ENCODE assay signal across 36 cellular contexts in the genomic region with DNA sequence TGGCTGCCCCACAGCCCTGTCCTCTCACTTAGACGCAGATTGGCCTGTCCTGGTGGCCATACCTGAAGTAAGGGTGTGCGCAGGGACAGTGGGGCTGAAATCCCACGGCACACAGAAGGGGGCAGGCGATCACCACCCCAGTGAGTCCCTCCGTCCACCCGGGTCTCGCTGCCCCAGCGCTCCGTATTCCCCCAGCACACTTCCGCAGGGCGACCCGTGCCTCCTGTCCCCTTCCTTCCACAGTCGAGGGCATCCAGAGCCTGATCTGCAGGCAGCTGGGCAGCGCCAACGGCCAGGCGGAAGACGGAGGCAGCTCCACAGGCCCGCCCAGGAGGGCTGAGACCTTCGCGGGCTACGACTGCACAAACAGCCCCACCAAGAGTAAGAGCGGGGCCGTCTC. TPM values are rescaled to one million over a fixed set of nuclear protein-coding genes. Genes with fewer than 3 reads are reported as not detected.
"Had no signal": no experiment of that assay in that cellular context is flagged by ENCODE, and none has a peak within 500 bp of the region (broad histone marks: within the 10 kb centered on the region; RNA-seq: fewer than 3 reads in every experiment).

No MANE protein-coding gene starts in this region.

- H3K9me3 ChIP-seq: ascending aorta had no signal

- H3K27ac Mint-ChIP-seq: activated B cell treated with CpG ODN at 0.5 μM for 24 hours; activated CD4-positive, alpha-beta memory T cell treated with anti-CD3 and anti-CD28 coated beads for 36 hours; activated CD4-positive, alpha-beta T cell treated with anti-CD3 and anti-CD28 coated beads, Interleukin-2, amount 10 ng/mL, durations not matched to agents 24 days and 14 days; activated CD8-positive, alpha-beta T cell treated with anti-CD3 and anti-CD28 coated beads for 36 hours; activated naive CD4-positive, alpha-beta T cell treated with anti-CD3 and anti-CD28 coated beads, Interleukin-2, amount 10 ng/mL, durations not matched to agents 7 days and 5 days; activated naive CD8-positive, alpha-beta T cell treated with anti-CD3 and anti-CD28 coated beads, Interleukin-2, amount 10 ng/mL, durations not matched to agents 7 days and 5 days; activated naive CD8-positive, alpha-beta T cell treated with anti-CD3 and anti-CD28 coated beads, Interleukin-2, amount 50 U/mL, for 24 hours; activated T-helper 1 cell treated with anti-CD3 and anti-CD28 coated beads, Interleukin-12 subunit alpha, Interleukin-12 subunit beta, Interleukin-2, Interleukin-4 antibody, amounts not matched to agents 30 ng/mL and 10 ng/mL and 1 ng/mL, durations not matched to agents 14 hours and 24 hours and 36 hours; activated T-helper 17 cell treated with anti-CD3 and anti-CD28 coated beads, Interleukin-2, amount 50 U/mL, for 72 hours; brain; T-cell; T-helper 2 cell treated with Interferon-gamma antibody and Interleukin-4, amounts not matched to agents 5 μg/mL and 100 μg/mL, for 36 hours had no signal

- H3K27me3 ChIP-seq: ascending aorta, cardiac muscle cell had no signal

- DNase-seq: activated B cell treated with CpG ODN at 0.5 μM for 24 hours; activated CD4-positive, alpha-beta memory T cell treated with anti-CD3 and anti-CD28 coated beads for 36 hours; activated CD4-positive, alpha-beta T cell treated with anti-CD3 and anti-CD28 coated beads for 4 hours; activated CD4-positive, alpha-beta T cell treated with anti-CD3 and anti-CD28 coated beads, Interleukin-2, amount 10 ng/mL, durations not matched to agents 24 days and 14 days; activated CD4-positive, alpha-beta T cell treated with anti-CD3 and anti-CD28 coated beads, Interleukin-2, amount 50 U/mL, for 1 hour; activated CD4-positive, alpha-beta T cell treated with anti-CD3 and anti-CD28 coated beads, Interleukin-2, amount 50 U/mL, for 4 hours; activated CD4-positive, CD25-positive, alpha-beta regulatory T cell treated with anti-CD3 and anti-CD28 coated beads, Interleukin-2, amount 50 U/mL, for 72 hours; activated CD8-positive, alpha-beta memory T cell treated with anti-CD3 and anti-CD28 coated beads, Interleukin-2, amount 50 U/mL, for 4 hours; activated CD8-positive, alpha-beta T cell treated with anti-CD3 and anti-CD28 coated beads for 36 hours; activated effector memory CD4-positive, alpha-beta T cell treated with Interleukin-2 at 50 U/mL for 16 hours; activated gamma-delta T cell; activated naive CD4-positive, alpha-beta T cell treated with anti-CD3 and anti-CD28 coated beads, Interleukin-2, amount 10 ng/mL, durations not matched to agents 7 days and 5 days; activated naive CD4-positive, alpha-beta T cell treated with Interleukin-2 at 50 U/mL for 16 hours; activated naive CD8-positive, alpha-beta T cell treated with anti-CD3 and anti-CD28 coated beads, Interleukin-2, amount 10 ng/mL, durations not matched to agents 7 days and 5 days; activated naive CD8-positive, alpha-beta T cell treated with anti-CD3 and anti-CD28 coated beads, Interleukin-2, amount 50 U/mL, for 24 hours; activated T-cell treated with anti-CD3 and anti-CD28 coated beads for 4 hours; activated T-cell treated with anti-CD3 and anti-CD28 coated beads, Interleukin-2, amount 50 U/mL, for 1 hour; activated T-cell treated with anti-CD3 and anti-CD28 coated beads, Interleukin-2, amount 50 U/mL, for 4 hours; activated T-cell treated with anti-CD3 and anti-CD28 coated beads, Interleukin-2, amount 50 U/mL, for 72 hours; amygdala; anterior cingulate cortex; caudate nucleus; cerebellar nuclear complex; T-cell; T-helper 2 cell; T-helper 9 cell had no signal

- H3K4me3 Mint-ChIP-seq: activated B cell treated with CpG ODN at 0.5 μM for 24 hours; activated CD4-positive, alpha-beta memory T cell treated with anti-CD3 and anti-CD28 coated beads for 36 hours; activated CD4-positive, alpha-beta T cell treated with anti-CD3 and anti-CD28 coated beads, Interleukin-2, amount 10 ng/mL, durations not matched to agents 24 days and 14 days; activated CD8-positive, alpha-beta T cell treated with anti-CD3 and anti-CD28 coated beads for 36 hours; activated naive CD4-positive, alpha-beta T cell treated with anti-CD3 and anti-CD28 coated beads, Interleukin-2, amount 10 ng/mL, durations not matched to agents 7 days and 5 days; activated naive CD4-positive, alpha-beta T cell treated with anti-CD3 and anti-CD28 coated beads, Interleukin-2, amount 50 U/mL, for 24 hours; activated naive CD8-positive, alpha-beta T cell; activated naive CD8-positive, alpha-beta T cell treated with anti-CD3 and anti-CD28 coated beads, Interleukin-2, amount 10 ng/mL, durations not matched to agents 7 days and 5 days; activated naive CD8-positive, alpha-beta T cell treated with anti-CD3 and anti-CD28 coated beads, Interleukin-2, amount 50 U/mL, for 24 hours; activated T-cell treated with anti-CD3 and anti-CD28 coated beads, Interleukin-2, amount 50 U/mL, for 4 hours; activated T-cell treated with anti-CD3 and anti-CD28 coated beads, Interleukin-2, amount 50 U/mL, for 72 hours; activated T-helper 1 cell treated with anti-CD3 and anti-CD28 coated beads, Interleukin-12 subunit alpha, Interleukin-12 subunit beta, Interleukin-2, Interleukin-4 antibody, amounts not matched to agents 30 ng/mL and 10 ng/mL and 1 ng/mL, durations not matched to agents 14 hours and 24 hours and 36 hours; activated T-helper 17 cell treated with anti-CD3 and anti-CD28 coated beads, Interleukin-2, amount 50 U/mL, for 72 hours; brain; central memory CD8-positive, alpha-beta T cell; T-cell; T-helper 2 cell treated with Interferon-gamma antibody and Interleukin-4, amounts not matched to agents 5 μg/mL and 100 μg/mL, for 36 hours had no signal

- H3K4me1 ChIP-seq: ascending aorta had no signal

- H3K36me3 Mint-ChIP-seq: activated naive CD8-positive, alpha-beta T cell had no signal

- H3K9me3 Mint-ChIP-seq: activated B cell treated with CpG ODN at 0.5 μM for 24 hours; activated CD4-positive, alpha-beta memory T cell treated with anti-CD3 and anti-CD28 coated beads for 36 hours; activated CD4-positive, alpha-beta T cell treated with anti-CD3 and anti-CD28 coated beads, Interleukin-2, amount 10 ng/mL, durations not matched to agents 24 days and 14 days; activated CD8-positive, alpha-beta T cell treated with anti-CD3 and anti-CD28 coated beads for 36 hours; activated naive CD4-positive, alpha-beta T cell treated with anti-CD3 and anti-CD28 coated beads, Interleukin-2, amount 10 ng/mL, durations not matched to agents 7 days and 5 days; activated naive CD4-positive, alpha-beta T cell treated with anti-CD3 and anti-CD28 coated beads, Interleukin-2, amount 50 U/mL, for 24 hours; activated naive CD8-positive, alpha-beta T cell treated with anti-CD3 and anti-CD28 coated beads, Interleukin-2, amount 10 ng/mL, durations not matched to agents 7 days and 5 days; activated naive CD8-positive, alpha-beta T cell treated with anti-CD3 and anti-CD28 coated beads, Interleukin-2, amount 50 U/mL, for 24 hours; activated T-cell treated with anti-CD3 and anti-CD28 coated beads, Interleukin-2, amount 50 U/mL, for 4 hours; activated T-cell treated with anti-CD3 and anti-CD28 coated beads, Interleukin-2, amount 50 U/mL, for 72 hours; activated T-helper 1 cell treated with anti-CD3 and anti-CD28 coated beads, Interleukin-12 subunit alpha, Interleukin-12 subunit beta, Interleukin-2, Interleukin-4 antibody, amounts not matched to agents 30 ng/mL and 10 ng/mL and 1 ng/mL, durations not matched to agents 14 hours and 24 hours and 36 hours; activated T-helper 17 cell treated with anti-CD3 and anti-CD28 coated beads, Interleukin-2, amount 50 U/mL, for 72 hours; brain; central memory CD8-positive, alpha-beta T cell; T-cell; T-helper 2 cell treated with Interferon-gamma antibody and Interleukin-4, amounts not matched to agents 5 μg/mL and 100 μg/mL, for 36 hours had no signal

- H3K4me3 ChIP-seq: ascending aorta, cardiac muscle cell had no signal

- H3K27me3 Mint-ChIP-seq: activated B cell treated with CpG ODN at 0.5 μM for 24 hours; activated CD4-positive, alpha-beta memory T cell treated with anti-CD3 and anti-CD28 coated beads for 36 hours; activated CD4-positive, alpha-beta T cell treated with anti-CD3 and anti-CD28 coated beads, Interleukin-2, amount 10 ng/mL, durations not matched to agents 24 days and 14 days; activated CD8-positive, alpha-beta T cell treated with anti-CD3 and anti-CD28 coated beads for 36 hours; activated naive CD4-positive, alpha-beta T cell treated with anti-CD3 and anti-CD28 coated beads, Interleukin-2, amount 10 ng/mL, durations not matched to agents 7 days and 5 days; activated naive CD4-positive, alpha-beta T cell treated with anti-CD3 and anti-CD28 coated beads, Interleukin-2, amount 50 U/mL, for 24 hours; activated naive CD8-positive, alpha-beta T cell; activated naive CD8-positive, alpha-beta T cell treated with anti-CD3 and anti-CD28 coated beads, Interleukin-2, amount 10 ng/mL, durations not matched to agents 7 days and 5 days; activated naive CD8-positive, alpha-beta T cell treated with anti-CD3 and anti-CD28 coated beads, Interleukin-2, amount 50 U/mL, for 24 hours; activated T-helper 17 cell treated with anti-CD3 and anti-CD28 coated beads, Interleukin-2, amount 50 U/mL, for 72 hours; brain; central memory CD8-positive, alpha-beta T cell; T-cell had no signal

- ATAC-seq: activated CD8-positive, alpha-beta T cell treated with anti-CD3 and anti-CD28 coated beads for 36 hours; activated naive CD8-positive, alpha-beta T cell treated with anti-CD3 and anti-CD28 coated beads, Interleukin-2, amount 50 U/mL, for 24 hours; activated T-cell treated with anti-CD3 and anti-CD28 coated beads, Interleukin-2, amount 50 U/mL, for 4 hours; activated T-cell treated with anti-CD3 and anti-CD28 coated beads, Interleukin-2, amount 50 U/mL, for 72 hours; activated T-helper 17 cell treated with anti-CD3 and anti-CD28 coated beads, Interleukin-2, amount 50 U/mL, for 72 hours; T-cell had no signal

- H3K4me1 Mint-ChIP-seq: activated B cell treated with CpG ODN at 0.5 μM for 24 hours; activated CD4-positive, alpha-beta T cell treated with anti-CD3 and anti-CD28 coated beads, Interleukin-2, amount 10 ng/mL, durations not matched to agents 24 days and 14 days; activated naive CD4-positive, alpha-beta T cell treated with anti-CD3 and anti-CD28 coated beads, Interleukin-2, amount 10 ng/mL, durations not matched to agents 7 days and 5 days; activated naive CD4-positive, alpha-beta T cell treated with anti-CD3 and anti-CD28 coated beads, Interleukin-2, amount 50 U/mL, for 24 hours; activated naive CD8-positive, alpha-beta T cell treated with anti-CD3 and anti-CD28 coated beads, Interleukin-2, amount 10 ng/mL, durations not matched to agents 7 days and 5 days; activated naive CD8-positive, alpha-beta T cell treated with anti-CD3 and anti-CD28 coated beads, Interleukin-2, amount 50 U/mL, for 24 hours; activated T-helper 17 cell treated with anti-CD3 and anti-CD28 coated beads, Interleukin-2, amount 50 U/mL, for 72 hours; brain; T-cell had no signal

- H3K27ac ChIP-seq: ascending aorta, cardiac muscle cell, VCaP had no signal

RNA-seq across cellular contexts. Expression of a gene that starts 25.3 kb away (rescaled TPM):
- total RNA-seq: ascending aorta had no signal
